In genomic region chr10:64041185-64041988, GRCh38 we compare ENCODE assay signal across 8 cellular contexts.
A peak's percentile ranks its signal among the peaks of the same experiment; 100 is the strongest.
DNase-seq lines count a peak whose midpoint lies in the region; ATAC-seq and TF ChIP-seq lines count a peak whose summit lies in the region.

No MANE protein-coding gene starts in this region.

- no peaks in the 10 kb centered on the region for H3K36me3 ChIP-seq in BLaER1 treated with 17β-estradiol and CSF1 and Interleukin-3, amounts not matched to agents 10 nM and 100 nM

- peaks cover 4% of the 10 kb centered on the region for H3K4me1 Mint-ChIP-seq in activated CD8-positive, alpha-beta T cell treated with anti-CD3 and anti-CD28 coated beads for 36 hours (ENCODE audit: low read depth)
- peaks cover 9% of the 10 kb centered on the region for H3K4me1 Mint-ChIP-seq in memory B cell

- peaks cover 43 to 51% (median 47%) of the 10 kb centered on the region in 10 experiments for H3K4me1 ChIP-seq in BLaER1 treated with 17β-estradiol and CSF1 and Interleukin-3, amounts not matched to agents 10 nM and 100 nM

- peak overlapping the region; percentile 60 to 77 (median 68) for H3K4me2 ChIP-seq in BLaER1 treated with 17β-estradiol and CSF1 and Interleukin-3, amounts not matched to agents 10 nM and 100 nM

- intact Hi-C loops in activated CD8-positive, alpha-beta T cell treated with anti-CD3 and anti-CD28 coated beads for 36 hours (cut with micrococcal nuclease) = no loop called here

- CTCF ChIA-PET in activated CD8-positive, alpha-beta T cell treated with anti-CD3 and anti-CD28 coated beads for 36 hours (lab: Charles Lee) = interaction anchor here (0.6 to 3.7 kb wide), 25 partner anchors 9 to 592 kb away, joined by 3 to 35 read pairs (median 4); no protein-coding TSS in a partner anchor

- H3K36me3 Mint-ChIP-seq in activated CD8-positive, alpha-beta T cell treated with anti-CD3 and anti-CD28 coated beads for 36 hours (ENCODE audit: low read depth) = no peaks in the 10 kb centered on the region
- no peaks in the 10 kb centered on the region for H3K36me3 Mint-ChIP-seq in memory B cell

- no peaks in the 10 kb centered on the region for H3K9me3 ChIP-seq in BLaER1 treated with 17β-estradiol and CSF1 and Interleukin-3, amounts not matched to agents 10 nM and 100 nM (replicated peaks in 1 of 11)

- peaks cover 4% of the 10 kb centered on the region for H3K27me3 Mint-ChIP-seq in activated CD8-positive, alpha-beta T cell treated with anti-CD3 and anti-CD28 coated beads for 36 hours
- peaks cover 6% of the 10 kb centered on the region for H3K27me3 Mint-ChIP-seq in memory B cell

- H3K4me3 Mint-ChIP-seq in activated CD8-positive, alpha-beta T cell treated with anti-CD3 and anti-CD28 coated beads for 36 hours = peak overlapping the region; percentile 52
- peak overlapping the region; percentile 68 for H3K4me3 Mint-ChIP-seq in memory B cell

- peak; percentile 98 for TF ChIP-seq CTCF in activated CD8-positive, alpha-beta T cell treated with anti-CD3 and anti-CD28 coated beads for 36 hours (IDR thresholded peaks at IDR 0.05)

- peak overlapping the region in 5 of 11 experiments; percentile 33 to 68 (median 64); a peak in 8 of 22 replicates for H3K9ac ChIP-seq in BLaER1 treated with 17β-estradiol and CSF1 and Interleukin-3, amounts not matched to agents 10 nM and 100 nM

- peak; percentile 88 for ATAC-seq in HG03432 (IDR thresholded peaks at IDR 0.05; ENCODE audit: unreplicated experiment)
- ATAC-seq in activated CD8-positive, alpha-beta T cell treated with anti-CD3 and anti-CD28 coated beads for 36 hours = peak; percentile 98
- ATAC-seq in memory B cell (ENCODE audit: low read depth) = peak; percentile 90

- POLR2A ChIA-PET in activated CD8-positive, alpha-beta T cell treated with anti-CD3 and anti-CD28 coated beads for 36 hours (lab: Charles Lee) = no interaction called here

- no peak overlapping the region for H3K27ac Mint-ChIP-seq in activated CD8-positive, alpha-beta T cell treated with anti-CD3 and anti-CD28 coated beads for 36 hours
- H3K27ac Mint-ChIP-seq in memory B cell = no peak overlapping the region

- peak overlapping the region in 6 of 11 experiments; percentile 24 to 79 (median 58); a peak in 7 of 22 replicates for H3K27ac ChIP-seq in BLaER1 treated with 17β-estradiol and CSF1 and Interleukin-3, amounts not matched to agents 10 nM and 100 nM

- H4K20me1 ChIP-seq in BLaER1 treated with 17β-estradiol and CSF1 and Interleukin-3, amounts not matched to agents 10 nM and 100 nM = no peaks in the 10 kb centered on the region

- no peaks in the 10 kb centered on the region for H3K27me3 ChIP-seq in BLaER1 treated with 17β-estradiol and CSF1 and Interleukin-3, amounts not matched to agents 10 nM and 100 nM

- no peaks in the 10 kb centered on the region for H3K9me3 Mint-ChIP-seq in activated CD8-positive, alpha-beta T cell treated with anti-CD3 and anti-CD28 coated beads for 36 hours
- H3K9me3 Mint-ChIP-seq in memory B cell = no peaks in the 10 kb centered on the region

- peak overlapping the region in 3 of 10 experiments; percentile 31 to 39 (median 31); a peak in 4 of 20 replicates for H3K4me3 ChIP-seq in BLaER1 treated with 17β-estradiol and CSF1 and Interleukin-3, amounts not matched to agents 10 nM and 100 nM

- DNase-seq in GM19240 (ENCODE audit: insufficient read length, low spot score) = peak; percentile 43
- DNase-seq in NCI-H82 treated with DMSO at 0.1 percent for 48 hours (lab: John Stamatoyannopoulos, UW; ENCODE audit: unreplicated experiment) = peak; percentile 53
- DNase-seq in activated CD8-positive, alpha-beta T cell treated with anti-CD3 and anti-CD28 coated beads for 36 hours = peak; percentile 86
- peak; percentile 68 for DNase-seq in effector CD4-positive, alpha-beta T cell
- DNase-seq in memory B cell (ENCODE audit: low spot score in 2 of 2) = peak; percentile 75 to 79
- peak; percentile 54 for DNase-seq in stimulated activated CD8-positive, alpha-beta memory T cell treated with anti-CD3 and anti-CD28 coated beads, Interleukin-15, amount 100 ng/mL, for 1 hour (ENCODE audit: low read depth)
